In genomic region chr13:41652735-41653361, GRCh38 we compare ENCODE assay signal across 8 cellular contexts.
DNase-seq lines count a peak whose midpoint lies in the region; FAIRE-seq lines count a peak whose summit lies in the region.

No MANE protein-coding gene starts in this region.

- intact Hi-C loops in head of caudate nucleus (cut with DNase I): no loop called here

- no peak overlapping the region for H3K4me3 Mint-ChIP-seq in activated naive CD8-positive, alpha-beta T cell treated with anti-CD3 and anti-CD28 coated beads for 36 hours

- no peaks in the 10 kb centered on the region for H3K9me3 Mint-ChIP-seq in activated naive CD8-positive, alpha-beta T cell treated with anti-CD3 and anti-CD28 coated beads for 36 hours

- no peaks in the 10 kb centered on the region for H3K27me3 Mint-ChIP-seq in activated naive CD8-positive, alpha-beta T cell treated with anti-CD3 and anti-CD28 coated beads for 36 hours

- no peak for FAIRE-seq in urothelium cell line (lab: Jason Lieb, UNC)

- DNase-seq in activated gamma-delta T cell treated with Interleukin-2 at 50 U/mL for 16 hours (peak; percentile 42), activated gamma-delta T cell (lab: John Stamatoyannopoulos, UW) (no peak), MV-4-11 (lab: John Stamatoyannopoulos, UW) (peak; percentile 15), head of caudate nucleus (peak in 25 of 42 donors; percentile 25 to 82 (median 46)), smooth muscle cell of the brain vasculature (ENCODE audit: low read depth, low spot score) (peak; percentile 62), HK-2 (ENCODE audit: unreplicated experiment) (no peak), urothelium cell line (ENCODE audit: low spot score) (no peak)
- DNase-seq in activated naive CD8-positive, alpha-beta T cell treated with anti-CD3 and anti-CD28 coated beads for 36 hours: peak; percentile 4

- peaks cover 15% of the 10 kb centered on the region for H3K4me1 Mint-ChIP-seq in activated naive CD8-positive, alpha-beta T cell treated with anti-CD3 and anti-CD28 coated beads for 36 hours

- no peak overlapping the region for H3K27ac Mint-ChIP-seq in activated naive CD8-positive, alpha-beta T cell treated with anti-CD3 and anti-CD28 coated beads for 36 hours

- H3K36me3 Mint-ChIP-seq in activated naive CD8-positive, alpha-beta T cell treated with anti-CD3 and anti-CD28 coated beads for 36 hours: peaks cover 3% of the 10 kb centered on the region

Comparison
In these comparisons a context has a peak if more than half of its experiments do, and no peak if none do; other contexts are left out.
1. DNase-seq: peak in activated gamma-delta T cell treated with Interleukin-2 at 50 U/mL for 16 hours (single experiment), MV-4-11 (single experiment), activated naive CD8-positive, alpha-beta T cell treated with anti-CD3 and anti-CD28 coated beads for 36 hours (single experiment), head of caudate nucleus (25 of 42) and smooth muscle cell of the brain vasculature (single experiment); none in activated gamma-delta T cell (single experiment), HK-2 (single experiment) and urothelium cell line (single experiment).